8 cellular contexts compared by ENCODE assay signal in the genomic region with DNA sequence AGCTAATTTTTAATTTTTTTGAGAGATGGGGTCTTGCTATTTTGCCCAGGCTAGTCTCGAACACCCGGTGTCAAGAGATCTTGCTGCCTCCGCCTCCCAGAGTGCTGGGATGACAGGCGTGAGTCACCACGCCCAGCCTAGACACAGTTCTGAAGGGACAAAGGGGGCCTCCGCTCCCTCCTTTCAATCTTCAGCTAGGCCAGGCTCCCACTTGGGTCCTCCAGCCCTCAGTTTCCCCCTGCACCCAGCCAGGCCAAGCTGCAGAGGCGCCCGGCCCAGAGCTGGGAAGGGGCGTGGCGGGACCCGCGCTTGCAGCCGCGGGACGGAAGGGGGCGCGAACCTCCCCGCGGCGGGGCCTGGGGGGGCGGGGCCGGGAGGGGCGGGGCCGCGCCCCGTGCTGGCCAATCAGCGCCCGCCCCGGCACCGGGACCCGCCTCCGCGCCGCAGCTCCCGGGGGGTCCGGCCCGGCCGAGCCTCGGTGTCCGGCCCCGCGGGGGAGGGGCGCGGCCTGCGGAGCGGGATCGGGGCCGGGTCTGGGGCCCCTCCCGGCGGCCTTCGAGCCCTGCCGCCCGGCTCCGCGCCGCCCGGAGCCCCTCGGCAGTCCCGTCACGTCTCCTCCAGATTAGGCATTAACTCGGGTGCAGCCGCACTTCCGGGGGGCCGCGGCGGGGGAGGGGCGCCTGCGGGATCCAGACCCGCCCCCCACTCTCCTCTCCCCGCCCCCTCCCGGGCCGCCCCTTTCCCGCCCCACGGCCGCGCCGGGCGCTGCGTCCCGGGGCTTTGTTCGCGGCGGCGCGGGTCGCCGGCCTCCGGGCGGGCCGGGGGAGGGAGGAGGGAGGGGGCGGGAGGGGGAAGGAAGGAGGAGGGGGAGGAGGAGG. TPM values are rescaled to one million over a fixed set of nuclear protein-coding genes. Genes with fewer than 3 reads are reported as not detected.
DNase-seq lines count a peak whose midpoint lies in the region; ATAC-seq and TF ChIP-seq lines count a peak whose summit lies in the region.

No MANE protein-coding gene starts in this region.

- H3K4me1 ChIP-seq in Caco-2 (peaks cover 35% of the 10 kb centered on the region), Peyer's patch (peaks cover 0 to 25% (median 8%) of the 10 kb centered on the region in 4 donors), neutrophil (ENCODE audit: control insufficient read depth in 1 of 2, insufficient read depth in 1 of 2, low read depth in 1 of 2, low read length in 1 of 2) (peaks cover 2 to 12% of the 10 kb centered on the region in 2 experiments)

- peaks cover 2% of the 10 kb centered on the region; the same call in 1 of the 2 replicates for H3K36me3 ChIP-seq in Caco-2 (ENCODE audit: control insufficient read depth, insufficient read depth, low read length)
- no peaks in the 10 kb centered on the region for H3K36me3 ChIP-seq in Peyer's patch
- no peaks in the 10 kb centered on the region for H3K36me3 ChIP-seq in neutrophil

- H3K4me3 ChIP-seq in Caco-2 (ENCODE audit: low read depth, low read length): peak overlapping the region; percentile 16
- peak overlapping the region; percentile 70 to 90 (median 80) for H3K4me3 ChIP-seq in Peyer's patch
- peak overlapping the region; percentile 32 to 59 for H3K4me3 ChIP-seq in neutrophil (ENCODE audit: low read depth in 1 of 2, low read length in 1 of 2)

- POLR2A ChIA-PET in Caco-2 (lab: Charles Lee): interaction anchor here (0.6 to 1.7 kb wide), 5 partner anchors 12 to 60 kb away, joined by 3 to 16 read pairs (median 5); a partner anchor contains a TSS

- DNase-seq in Caco-2: peak; percentile 90 to 93
- peak; percentile 80 to 91 (median 91) for DNase-seq in Peyer's patch
- peak; percentile 73 for DNase-seq in activated T-helper 2 cell treated with anti-CD3 and anti-CD28 coated beads, Interferon-gamma antibody, Interleukin-2, Interleukin-4, amounts not matched to agents 10 μg/mL and 5 μg/mL and 100 μg/mL, durations not matched to agents 14 hours and 24 hours and 36 hours (ENCODE audit: low spot score)
- peak; percentile 57 for DNase-seq in fibroblast of the conjunctiva (ENCODE audit: low read depth)
- DNase-seq in superior temporal gyrus (ENCODE audit: extremely low spot score): peak; percentile 72

- CTCF ChIA-PET in Caco-2 (lab: Charles Lee): interaction anchor here (0.6 to 1.6 kb wide), 4 partner anchors 13 to 150 kb away, joined by 3 to 10 read pairs (median 4); no protein-coding TSS in a partner anchor

- intact Hi-C loops in Caco-2 (cut with micrococcal nuclease; ENCODE audit: unreplicated experiment): loop anchor here (1.0 to 5.0 kb wide), 3 partner anchors 19 to 143 kb away; a partner anchor contains a TSS
- intact Hi-C loops in activated T-helper 2 cell treated with anti-CD3 and anti-CD28 coated beads, Interferon-gamma antibody, Interleukin-2, Interleukin-4, amounts not matched to agents 10 μg/mL and 5 μg/mL and 100 μg/mL, durations not matched to agents 14 hours and 24 hours and 36 hours (cut with micrococcal nuclease): loop anchor here (10.0 kb wide), 1 partner anchor 185 kb away; a partner anchor contains a TSS

- no peak overlapping the region for H3K27ac Mint-ChIP-seq in Caco-2 (ENCODE audit: unreplicated experiment)
- H3K27ac Mint-ChIP-seq in activated T-helper 2 cell treated with anti-CD3 and anti-CD28 coated beads, Interferon-gamma antibody, Interleukin-2, Interleukin-4, amounts not matched to agents 10 μg/mL and 5 μg/mL and 100 μg/mL, durations not matched to agents 14 hours and 24 hours and 36 hours: no peak overlapping the region

- H3K4me3 Mint-ChIP-seq in Caco-2 (ENCODE audit: unreplicated experiment): no peak overlapping the region
- H3K4me3 Mint-ChIP-seq in activated T-helper 2 cell treated with anti-CD3 and anti-CD28 coated beads, Interferon-gamma antibody, Interleukin-2, Interleukin-4, amounts not matched to agents 10 μg/mL and 5 μg/mL and 100 μg/mL, durations not matched to agents 14 hours and 24 hours and 36 hours (ENCODE audit: low read depth): peak overlapping the region; percentile 66

- H3K36me3 Mint-ChIP-seq in Caco-2 (ENCODE audit: insufficient read depth, unreplicated experiment): peaks cover 24% of the 10 kb centered on the region
- peaks cover 3% of the 10 kb centered on the region for H3K36me3 Mint-ChIP-seq in activated T-helper 2 cell treated with anti-CD3 and anti-CD28 coated beads, Interferon-gamma antibody, Interleukin-2, Interleukin-4, amounts not matched to agents 10 μg/mL and 5 μg/mL and 100 μg/mL, durations not matched to agents 14 hours and 24 hours and 36 hours (ENCODE audit: low read depth)

- H3K4me1 Mint-ChIP-seq in Caco-2 (ENCODE audit: low read depth, unreplicated experiment): peaks cover 13% of the 10 kb centered on the region
- peaks cover 11% of the 10 kb centered on the region for H3K4me1 Mint-ChIP-seq in activated T-helper 2 cell treated with anti-CD3 and anti-CD28 coated beads, Interferon-gamma antibody, Interleukin-2, Interleukin-4, amounts not matched to agents 10 μg/mL and 5 μg/mL and 100 μg/mL, durations not matched to agents 14 hours and 24 hours and 36 hours (ENCODE audit: low read depth)

- no TSS peak for BruUV-seq in Caco-2 (replicated peaks; lab: Mats Ljungman, UMichigan)

- H3K27ac ChIP-seq in Peyer's patch: peak overlapping the region; percentile 79 to 98 (median 92)
- peak overlapping the region; percentile 50 for H3K27ac ChIP-seq in neutrophil

- no peaks in the 10 kb centered on the region for H3K27me3 Mint-ChIP-seq in Caco-2 (ENCODE audit: insufficient read depth, unreplicated experiment)
- peaks cover 17% of the 10 kb centered on the region for H3K27me3 Mint-ChIP-seq in activated T-helper 2 cell treated with anti-CD3 and anti-CD28 coated beads, Interferon-gamma antibody, Interleukin-2, Interleukin-4, amounts not matched to agents 10 μg/mL and 5 μg/mL and 100 μg/mL, durations not matched to agents 14 hours and 24 hours and 36 hours (ENCODE audit: low read depth)

- no peak for TF ChIP-seq POLR2A in Peyer's patch (IDR thresholded peaks at IDR 0.05)

- TF ChIP-seq CTCF in Caco-2 (IDR thresholded peaks at IDR 0.05; ENCODE audit: insufficient read depth in 1 of 2, low read depth in 1 of 2, low read length in 1 of 2, severe bottlenecking in 1 of 2, unreplicated experiment in 1 of 2): peak; percentile 14 to 32
- peak in 5 of 6 experiments; percentile 52 to 77 (median 58) for TF ChIP-seq CTCF in Peyer's patch (IDR thresholded peaks at IDR 0.05)
- peak; percentile 50 for TF ChIP-seq CTCF in neutrophil (IDR thresholded peaks at IDR 0.05)

- no peaks in the 10 kb centered on the region for H3K9me3 Mint-ChIP-seq in Caco-2 (ENCODE audit: unreplicated experiment)
- no peaks in the 10 kb centered on the region for H3K9me3 Mint-ChIP-seq in activated T-helper 2 cell treated with anti-CD3 and anti-CD28 coated beads, Interferon-gamma antibody, Interleukin-2, Interleukin-4, amounts not matched to agents 10 μg/mL and 5 μg/mL and 100 μg/mL, durations not matched to agents 14 hours and 24 hours and 36 hours

- H3K27me3 ChIP-seq in Caco-2 (replicated peaks; ENCODE audit: control insufficient read depth, insufficient read depth, low read length) (no peaks in the 10 kb centered on the region), Peyer's patch (no peaks in the 10 kb centered on the region), neutrophil (peaks cover 63% of the 10 kb centered on the region)

- ATAC-seq in GM19397 (IDR thresholded peaks at IDR 0.05; ENCODE audit: unreplicated experiment): peak; percentile 61
- ATAC-seq in HG03521 (IDR thresholded peaks at IDR 0.05; ENCODE audit: unreplicated experiment): peak; percentile 76

- H3K9me3 ChIP-seq in Caco-2 (no peaks in the 10 kb centered on the region), Peyer's patch (no peaks in the 10 kb centered on the region), neutrophil (no peaks in the 10 kb centered on the region)

RNA-seq across cellular contexts. Expression of a gene that starts 0.6 kb away (rescaled TPM):
- total RNA-seq in Caco-2 (2022): 176 and 188 TPM in 2 replicates
- total RNA-seq in Peyer's patch: 100 to 1,000 TPM in 1 of 4 donors, 10 to 100 TPM in 3; 33.0 to 103 (median 41.4) TPM
- total RNA-seq in activated T-helper 2 cell treated with anti-CD3 and anti-CD28 coated beads, Interferon-gamma antibody, Interleukin-2, Interleukin-4, amounts not matched to agents 10 μg/mL and 5 μg/mL and 100 μg/mL, durations not matched to agents 14 hours and 24 hours and 36 hours: 27.6 and 29.2 TPM in 2 replicates

RNA-seq across cellular contexts. Expression of a gene that starts 6.1 kb away (rescaled TPM):
- total RNA-seq in Caco-2 (2022): 55.5 and 63.1 TPM in 2 replicates
- total RNA-seq in Peyer's patch: 10 to 100 TPM; 17.0 to 91.6 (median 40.1) TPM
- 31.9 and 33.8 TPM in 2 replicates for total RNA-seq in activated T-helper 2 cell treated with anti-CD3 and anti-CD28 coated beads, Interferon-gamma antibody, Interleukin-2, Interleukin-4, amounts not matched to agents 10 μg/mL and 5 μg/mL and 100 μg/mL, durations not matched to agents 14 hours and 24 hours and 36 hours

RNA-seq across cellular contexts. Expression of a gene that starts 19.5 kb away (rescaled TPM):
- 45.5 and 53.8 TPM in 2 replicates for total RNA-seq in Caco-2 (2022)
- 10 to 100 TPM in 2 of 4 donors, 1 to 10 TPM in 2; 3.9 to 12.4 (median 7.7) TPM for total RNA-seq in Peyer's patch
- 2.0 and 3.1 TPM in 2 replicates for total RNA-seq in activated T-helper 2 cell treated with anti-CD3 and anti-CD28 coated beads, Interferon-gamma antibody, Interleukin-2, Interleukin-4, amounts not matched to agents 10 μg/mL and 5 μg/mL and 100 μg/mL, durations not matched to agents 14 hours and 24 hours and 36 hours

RNA-seq across cellular contexts. Expression of a gene that starts 37.5 kb away (rescaled TPM):
- 0.18 and 0.65 TPM in 2 replicates for total RNA-seq in Caco-2 (2022)
- total RNA-seq in Peyer's patch: under 1 TPM in 1 of 4 donors, not detected in 3; 0.35 TPM
- total RNA-seq in activated T-helper 2 cell treated with anti-CD3 and anti-CD28 coated beads, Interferon-gamma antibody, Interleukin-2, Interleukin-4, amounts not matched to agents 10 μg/mL and 5 μg/mL and 100 μg/mL, durations not matched to agents 14 hours and 24 hours and 36 hours: not detected in 2 replicates

RNA-seq across cellular contexts. Expression of a gene that starts 53.1 kb away (rescaled TPM):
- 3.1 and 4.0 TPM in 2 replicates for total RNA-seq in Caco-2 (2022)
- total RNA-seq in Peyer's patch: under 1 TPM in 3 of 4 donors, not detected in 1; 0.40 to 0.83 (median 0.47) TPM
- 3.7 and 4.0 TPM in 2 replicates for total RNA-seq in activated T-helper 2 cell treated with anti-CD3 and anti-CD28 coated beads, Interferon-gamma antibody, Interleukin-2, Interleukin-4, amounts not matched to agents 10 μg/mL and 5 μg/mL and 100 μg/mL, durations not matched to agents 14 hours and 24 hours and 36 hours

Comparison
In these comparisons a context has a peak if more than half of its experiments do, and no peak if none do; other contexts are left out.
1. Peak in every context shown above with its lines: DNase-seq, ATAC-seq, H3K4me3 ChIP-seq and H3K27ac ChIP-seq.
2. H3K4me3 ChIP-seq: peak in every context shown above with its lines; median percentile 80 in Peyer's patch; 46 in neutrophil; 16 in Caco-2.